In the genomic region with DNA sequence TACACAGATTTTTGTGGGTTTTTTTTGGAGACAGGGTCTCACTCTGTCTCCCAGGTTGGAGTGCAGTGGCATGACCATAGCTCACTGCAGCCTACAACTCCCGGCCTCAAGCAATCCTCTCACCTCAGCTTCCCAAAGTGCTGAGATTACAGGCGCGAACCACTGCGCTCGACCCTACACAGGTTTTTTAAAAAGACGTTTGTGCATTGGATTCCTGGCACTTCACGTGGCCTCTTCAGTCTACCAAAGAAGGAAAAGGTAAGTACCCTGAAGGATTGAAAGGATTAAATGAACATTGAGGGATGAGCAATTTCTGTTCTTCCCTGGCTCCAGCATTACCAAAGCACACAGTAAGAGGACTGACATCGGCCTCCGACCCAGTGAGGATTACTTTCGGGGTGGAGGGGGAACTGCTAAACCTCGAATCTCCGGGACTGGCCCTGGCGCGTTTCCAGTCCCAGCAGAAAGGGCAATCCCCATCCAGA, we compare ENCODE assay signal across 8 cellular contexts. TPM values are rescaled to one million over a fixed set of nuclear protein-coding genes. Genes with fewer than 3 reads are reported as not detected.
DNase-seq lines count a peak whose midpoint lies in the region; ATAC-seq and TF ChIP-seq lines count a peak whose summit lies in the region.

No MANE protein-coding gene starts in this region.

- H3K27me3 Mint-ChIP-seq in nephron (ENCODE audit: low read depth) = no peaks in the 10 kb centered on the region

- DNase-seq in Jurkat, Clone E6-1 (ENCODE audit: low read depth, low spot score) = no peak
- DNase-seq in coronary artery (ENCODE audit: low spot score) (no peak), occipital lobe (lab: John Stamatoyannopoulos, UW) (no peak), NCI-H510A (lab: John Stamatoyannopoulos, UW) (no peak)

- no peak for ATAC-seq in HG02970 (IDR thresholded peaks at IDR 0.05; ENCODE audit: low FRiP score, unreplicated experiment)
- no peak for ATAC-seq in GM19395 (IDR thresholded peaks at IDR 0.05; ENCODE audit: unreplicated experiment)

- TF ChIP-seq CTCF in coronary artery (IDR thresholded peaks at IDR 0.05) = no peak
- no peak for TF ChIP-seq CTCF in nephron (IDR thresholded peaks at IDR 0.05; ENCODE audit: unreplicated experiment in 3 of 3)

- no peaks in the 10 kb centered on the region for H3K27me3 ChIP-seq in BLaER1

- peak overlapping the region; percentile 99 for H3K4me3 ChIP-seq in BLaER1
- H3K4me3 ChIP-seq in Jurkat, Clone E6-1 (ENCODE audit: low read length) = peak overlapping the region; percentile 60
- peak overlapping the region; percentile 99 for H3K4me3 ChIP-seq in coronary artery

- peaks cover 43% of the 10 kb centered on the region for H4K20me1 ChIP-seq in BLaER1

- peaks cover 40% of the 10 kb centered on the region for H3K4me1 ChIP-seq in BLaER1

- peak overlapping the region; percentile 99 for H3K27ac ChIP-seq in BLaER1
- H3K27ac ChIP-seq in coronary artery = peak overlapping the region; percentile 98 to 99

- H3K9me3 ChIP-seq in BLaER1 = no peaks in the 10 kb centered on the region

- H3K4me3 Mint-ChIP-seq in nephron = peak overlapping the region; percentile 92 to 97 (median 92)

- peaks cover 48% of the 10 kb centered on the region for H3K4me1 Mint-ChIP-seq in nephron

- no peaks in the 10 kb centered on the region for H3K9me3 Mint-ChIP-seq in nephron

- H3K36me3 Mint-ChIP-seq in nephron (ENCODE audit: low read depth) = peaks cover 5% of the 10 kb centered on the region

- peak overlapping the region; percentile 89 for H3K4me2 ChIP-seq in BLaER1

- peak overlapping the region; percentile 91 to 93 (median 91) for H3K27ac Mint-ChIP-seq in nephron

- H3K36me3 ChIP-seq in BLaER1 = no peaks in the 10 kb centered on the region

- H3K9ac ChIP-seq in BLaER1 = peak overlapping the region; percentile 99

RNA-seq across cellular contexts. Expression of gene YWHAB, which starts 0.6 kb away (rescaled TPM):
- polyA plus RNA-seq in Jurkat, Clone E6-1 (2012; ENCODE audit: insufficient read depth, insufficient read length) = 220 TPM
- 121 TPM for total RNA-seq in occipital lobe

RNA-seq across cellular contexts. Expression of gene PABPC1L, which starts 24.9 kb away (rescaled TPM):
- 66.3 TPM for polyA plus RNA-seq in Jurkat, Clone E6-1 (2012; ENCODE audit: insufficient read depth, insufficient read length)
- total RNA-seq in occipital lobe = 4.4 TPM
